15 cellular contexts compared by ENCODE assay signal in genomic region chr4:145552181-145552822, GRCh38.
DNase-seq lines count a peak whose midpoint lies in the region; ATAC-seq lines count a peak whose summit lies in the region.
"Had no signal": no experiment of that assay in that cellular context is flagged by ENCODE, and none has a peak within 500 bp of the region (broad histone marks: within the 10 kb centered on the region; RNA-seq: fewer than 3 reads in every experiment).

No MANE protein-coding gene starts in this region.

- no peaks in the 10 kb centered on the region for H3K27me3 Mint-ChIP-seq in activated T-cell treated with anti-CD3 and anti-CD28 coated beads, Interleukin-2, amount 50 U/mL, for 72 hours (ENCODE audit: low read depth)
- H3K27me3 Mint-ChIP-seq in stimulated activated naive B cell treated with anti-CD40 and anti-IgM and Interleukin-4, amounts not matched to agents 10 μg/mL and 1 μg/mL and 100 μg/mL, for 72 hours: no peaks in the 10 kb centered on the region
- H3K27me3 Mint-ChIP-seq: activated CD8-positive, alpha-beta memory T cell treated with anti-CD3 and anti-CD28 coated beads, Interleukin-2, amount 10 ng/mL, durations not matched to agents 7 days and 5 days had no signal

- no peaks in the 10 kb centered on the region for H3K36me3 Mint-ChIP-seq in activated T-cell treated with anti-CD3 and anti-CD28 coated beads, Interleukin-2, amount 50 U/mL, for 72 hours (ENCODE audit: insufficient read depth in 2 of 2)
- H3K36me3 Mint-ChIP-seq in stimulated activated naive B cell treated with anti-CD40 and anti-IgM and Interleukin-4, amounts not matched to agents 10 μg/mL and 1 μg/mL and 100 μg/mL, for 72 hours: no peaks in the 10 kb centered on the region
- H3K36me3 Mint-ChIP-seq: activated CD8-positive, alpha-beta memory T cell treated with anti-CD3 and anti-CD28 coated beads, Interleukin-2, amount 10 ng/mL, durations not matched to agents 7 days and 5 days had no signal

- no peak for ATAC-seq in activated T-cell treated with anti-CD3 and anti-CD28 coated beads, Interleukin-2, amount 50 U/mL, for 72 hours (replicated peaks in 1 of 2)
- ATAC-seq in HG02610 (IDR thresholded peaks at IDR 0.05; ENCODE audit: unreplicated experiment): peak; percentile 85
- peak; percentile 68 for ATAC-seq in HG03439 (IDR thresholded peaks at IDR 0.05; ENCODE audit: unreplicated experiment)
- ATAC-seq in stimulated activated naive B cell treated with anti-CD40 and anti-IgM and Interleukin-4, amounts not matched to agents 10 μg/mL and 1 μg/mL and 100 μg/mL, for 72 hours (replicated peaks): no peak
- ATAC-seq: activated CD8-positive, alpha-beta memory T cell treated with anti-CD3 and anti-CD28 coated beads, Interleukin-2, amount 10 ng/mL, durations not matched to agents 7 days and 5 days; K562; SK-N-SH treated with all-trans-retinoic acid at 6 μM for 48 hours had no signal

- H3K4me3 Mint-ChIP-seq in activated T-cell treated with anti-CD3 and anti-CD28 coated beads, Interleukin-2, amount 50 U/mL, for 72 hours: peak overlapping the region in 1 of 2 donors; percentile 50
- peak overlapping the region; percentile 7 to 35 for H3K4me3 Mint-ChIP-seq in stimulated activated naive B cell treated with anti-CD40 and anti-IgM and Interleukin-4, amounts not matched to agents 10 μg/mL and 1 μg/mL and 100 μg/mL, for 72 hours
- H3K4me3 Mint-ChIP-seq: activated CD8-positive, alpha-beta memory T cell treated with anti-CD3 and anti-CD28 coated beads, Interleukin-2, amount 10 ng/mL, durations not matched to agents 7 days and 5 days had no signal

- H3K9me3 Mint-ChIP-seq in activated T-cell treated with anti-CD3 and anti-CD28 coated beads, Interleukin-2, amount 50 U/mL, for 72 hours: no peaks in the 10 kb centered on the region
- no peaks in the 10 kb centered on the region for H3K9me3 Mint-ChIP-seq in stimulated activated naive B cell treated with anti-CD40 and anti-IgM and Interleukin-4, amounts not matched to agents 10 μg/mL and 1 μg/mL and 100 μg/mL, for 72 hours

- peak overlapping the region; percentile 70 for H3K27ac Mint-ChIP-seq in activated T-cell treated with anti-CD3 and anti-CD28 coated beads, Interleukin-2, amount 50 U/mL, for 72 hours
- H3K27ac Mint-ChIP-seq in stimulated activated naive B cell treated with anti-CD40 and anti-IgM and Interleukin-4, amounts not matched to agents 10 μg/mL and 1 μg/mL and 100 μg/mL, for 72 hours: peak overlapping the region; percentile 49
- H3K27ac Mint-ChIP-seq: activated CD8-positive, alpha-beta memory T cell treated with anti-CD3 and anti-CD28 coated beads, Interleukin-2, amount 10 ng/mL, durations not matched to agents 7 days and 5 days had no signal

- DNase-seq in activated T-cell treated with anti-CD3 and anti-CD28 coated beads, Interleukin-2, amount 50 U/mL, for 72 hours: no peak
- no peak for DNase-seq in activated T-cell treated with anti-CD3 and anti-CD28 coated beads, Interleukin-2, amount 50 U/mL, for 1 hour
- no peak for DNase-seq in stimulated activated naive B cell treated with anti-CD40 and anti-IgM and Interleukin-4, amounts not matched to agents 10 μg/mL and 1 μg/mL and 100 μg/mL, for 72 hours
- DNase-seq in NCI-H774 (lab: John Stamatoyannopoulos, UW) (no peak), Ammon's horn (ENCODE audit: low spot score) (no peak)
- no peak for DNase-seq in stimulated activated naive CD4-positive, alpha-beta T cell treated with Interleukin-2 at 50 U/mL for 16 hours (lab: John Stamatoyannopoulos, UW)
- DNase-seq: activated CD8-positive, alpha-beta memory T cell treated with anti-CD3 and anti-CD28 coated beads, Interleukin-2, amount 10 ng/mL, durations not matched to agents 7 days and 5 days; DMS53; NCI-H345; nucleus accumbens; stimulated activated CD4-positive, alpha-beta T cell treated with anti-CD3 and anti-CD28 coated beads, Interleukin-2, amount 100 ng/mL, for 48 hours had no signal

- peaks cover 9% of the 10 kb centered on the region for H3K4me1 Mint-ChIP-seq in activated T-cell treated with anti-CD3 and anti-CD28 coated beads, Interleukin-2, amount 50 U/mL, for 72 hours (ENCODE audit: low read depth)
- peaks cover 7 to 11% of the 10 kb centered on the region in 2 donors for H3K4me1 Mint-ChIP-seq in stimulated activated naive B cell treated with anti-CD40 and anti-IgM and Interleukin-4, amounts not matched to agents 10 μg/mL and 1 μg/mL and 100 μg/mL, for 72 hours

Comparison
In these comparisons a context has a peak if more than half of its experiments do, and no peak if none do; other contexts are left out.
1. ATAC-seq: peak in HG02610 (single experiment) and HG03439 (single experiment); none in activated T-cell treated with anti-CD3 and anti-CD28 coated beads, Interleukin-2, amount 50 U/mL, for 72 hours (0 of 2) and stimulated activated naive B cell treated with anti-CD40 and anti-IgM and Interleukin-4, amounts not matched to agents 10 μg/mL and 1 μg/mL and 100 μg/mL, for 72 hours (0 of 2).